8 cellular contexts compared by ENCODE assay signal in the genomic region with DNA sequence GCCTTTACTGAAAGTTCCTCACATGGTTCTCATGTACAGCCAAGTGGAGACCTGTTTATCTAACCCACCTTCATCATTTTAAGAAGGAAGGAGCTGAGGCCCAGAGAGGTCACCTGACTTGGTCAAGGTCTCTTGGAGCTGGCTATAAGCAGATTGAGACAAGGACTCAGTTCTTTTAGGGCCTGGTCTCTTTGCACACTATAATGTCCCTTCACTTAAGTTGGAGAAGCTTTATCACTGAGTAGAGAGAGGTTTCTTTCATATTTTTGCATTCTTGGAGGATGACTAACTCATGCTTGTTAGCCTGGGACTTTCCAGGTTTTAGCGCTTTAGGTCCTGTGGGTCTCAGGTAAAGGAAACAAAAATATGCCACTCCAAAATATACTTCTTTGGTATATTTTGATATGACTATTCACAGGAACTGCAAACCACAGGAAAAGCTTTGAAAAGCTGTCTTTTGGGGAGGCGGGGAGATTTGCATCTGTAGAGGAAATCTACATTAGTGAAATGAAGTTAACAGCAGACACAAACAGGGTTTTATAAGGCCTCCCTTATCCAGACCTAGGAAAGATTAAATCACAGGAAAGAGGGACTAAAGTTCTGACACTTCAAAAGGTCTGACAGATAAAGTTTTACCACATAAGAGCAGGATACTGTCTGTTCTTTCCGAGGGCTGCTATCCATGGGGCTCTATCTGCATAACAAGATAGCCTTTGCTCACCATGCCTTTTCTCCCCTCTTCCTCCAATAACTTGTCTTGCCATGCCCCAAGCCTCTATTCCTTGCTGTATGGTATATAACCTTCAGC.
DNase-seq lines count a peak whose midpoint lies in the region; ATAC-seq and TF ChIP-seq lines count a peak whose summit lies in the region.

No MANE protein-coding gene starts in this region.

- 61 to 62% methylated on average over 3 of the region's 3 CpGs for WGBS in lower leg skin, 2 donors

- no peak for TF ChIP-seq CTCF in MM.1S (IDR thresholded peaks at IDR 0.05; ENCODE audit: low read length)
- TF ChIP-seq CTCF in lower leg skin (IDR thresholded peaks at IDR 0.05) = no peak

- H4K20me1 ChIP-seq in BLaER1 (no peaks in the 10 kb centered on the region), MM.1S (ENCODE audit: insufficient read depth, low read length) (no peaks in the 10 kb centered on the region)

- intact Hi-C loops in lower leg skin (cut with DNase I; ENCODE audit: low total_unique reads) = no loop called here

- DNase-seq in MM.1S (peak; percentile 86), adipocyte (ENCODE audit: low read depth) (peak; percentile 50), NCI-H146 (lab: John Stamatoyannopoulos, UW) (no peak), lower leg skin (ENCODE audit: low spot score in 2 of 2) (no peak), COR-L47 (lab: John Stamatoyannopoulos, UW) (no peak)
- peak; percentile 32 for DNase-seq in stimulated activated CD4-positive, alpha-beta T cell treated with anti-CD3 and anti-CD28 coated beads, Interleukin-12 subunit alpha, Interleukin-12 subunit beta, amount 100 ng/mL, for 4 hours

- H3K9me3 ChIP-seq in BLaER1 (peaks cover 20% of the 10 kb centered on the region), MM.1S (replicated peaks; ENCODE audit: insufficient read depth, low read length) (no peaks in the 10 kb centered on the region), adipocyte (ENCODE audit: control insufficient read depth, low read length) (no peaks in the 10 kb centered on the region)

- no peaks in the 10 kb centered on the region for H3K9me2 ChIP-seq in MM.1S (replicated peaks; ENCODE audit: insufficient read depth, low read length)

- H3K79me2 ChIP-seq in MM.1S (ENCODE audit: low read length) = no peaks in the 10 kb centered on the region

- peak; percentile 54 for ATAC-seq in GM21447 (IDR thresholded peaks at IDR 0.05; ENCODE audit: unreplicated experiment)

- H3K9ac ChIP-seq in BLaER1 (peak overlapping the region; percentile 73), MM.1S (ENCODE audit: low read length) (peak overlapping the region; percentile 51), adipocyte (ENCODE audit: low read length) (no peak overlapping the region)

- H2AFZ ChIP-seq in MM.1S (ENCODE audit: low read length) = peak overlapping the region; percentile 36

- H3K27me3 ChIP-seq in BLaER1 (no peaks in the 10 kb centered on the region), MM.1S (replicated peaks; ENCODE audit: insufficient read depth, low read length) (no peaks in the 10 kb centered on the region), adipocyte (replicated peaks; ENCODE audit: control insufficient read depth, insufficient read depth, low read length) (no peaks in the 10 kb centered on the region)

- H3K27ac ChIP-seq in BLaER1 (peak overlapping the region; percentile 88), MM.1S (ENCODE audit: low read length) (peak overlapping the region; percentile 86)

- H3K4me2 ChIP-seq in BLaER1 = peak overlapping the region; percentile 88
- H3K4me2 ChIP-seq in MM.1S (ENCODE audit: low read depth, low read length) = peak overlapping the region; percentile 71

- peaks cover 75% of the 10 kb centered on the region for H3K4me1 ChIP-seq in BLaER1
- peaks cover 39% of the 10 kb centered on the region for H3K4me1 ChIP-seq in MM.1S (ENCODE audit: low read length)
- no peaks in the 10 kb centered on the region for H3K4me1 ChIP-seq in adipocyte (ENCODE audit: control insufficient read depth, insufficient read depth, low read length)

- peak overlapping the region; percentile 34; the same call in 1 of the 2 replicates for H3K4me3 ChIP-seq in BLaER1
- H3K4me3 ChIP-seq in MM.1S (ENCODE audit: low read length) = peak overlapping the region; percentile 24; the same call in 1 of the 2 replicates
- H3K4me3 ChIP-seq in adipocyte (ENCODE audit: low read length) = no peak overlapping the region
- H3K4me3 ChIP-seq in lower leg skin (ENCODE audit: low read depth, poor library complexity, severe bottlenecking) = no peak overlapping the region

- H3K36me3 ChIP-seq in BLaER1 (peaks cover under 1% of the 10 kb centered on the region; the same call in 1 of the 2 replicates), MM.1S (replicated peaks; ENCODE audit: insufficient read depth, low read length) (no peaks in the 10 kb centered on the region), adipocyte (ENCODE audit: control insufficient read depth, insufficient read depth, low read length, severe bottlenecking) (no peaks in the 10 kb centered on the region)

- H3F3A ChIP-seq in MM.1S (ENCODE audit: insufficient read depth, low read length) = peaks cover 30% of the 10 kb centered on the region

- no peak for TF ChIP-seq POLR2A in lower leg skin (IDR thresholded peaks at IDR 0.05)

Comparison
In these comparisons a context has a peak if more than half of its experiments do, and no peak if none do; other contexts are left out.
1. H3K4me3 ChIP-seq: peak in BLaER1 (single experiment) and MM.1S (single experiment); none in adipocyte (single experiment) and lower leg skin (single experiment).
2. DNase-seq: peak in MM.1S (single experiment), adipocyte (single experiment) and stimulated activated CD4-positive, alpha-beta T cell treated with anti-CD3 and anti-CD28 coated beads, Interleukin-12 subunit alpha, Interleukin-12 subunit beta, amount 100 ng/mL, for 4 hours (single experiment); none in NCI-H146 (single experiment), lower leg skin (0 of 2) and COR-L47 (single experiment).